7 cellular contexts compared by ENCODE assay signal in the genomic region with DNA sequence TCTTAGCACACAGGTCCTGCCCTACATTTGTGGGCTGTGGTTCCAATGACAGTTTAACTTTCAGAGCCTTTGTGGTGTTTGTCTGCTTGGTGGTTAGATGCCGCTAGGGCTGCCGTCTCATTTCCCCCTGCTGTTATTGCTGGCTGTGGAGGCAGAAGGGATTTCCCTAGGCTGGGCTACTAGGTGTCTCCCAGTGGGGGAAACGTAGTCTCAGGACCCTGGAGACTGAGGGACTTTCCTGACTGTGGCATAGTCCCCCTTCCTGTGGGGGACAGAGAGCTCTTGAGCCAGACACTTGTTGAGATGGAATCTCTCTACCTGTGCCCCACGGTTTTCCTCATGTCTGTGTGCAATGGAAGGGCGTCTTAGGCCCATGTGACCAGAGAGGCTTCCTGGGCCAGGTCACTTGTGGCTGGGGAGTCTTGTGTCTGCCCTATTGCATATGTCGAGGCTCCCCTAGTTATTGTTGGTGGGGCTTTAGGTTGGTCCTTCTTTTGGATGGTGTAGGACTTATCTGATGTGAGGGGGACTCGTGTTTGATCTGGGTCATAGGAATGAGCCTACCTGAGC.
DNase-seq lines count a peak whose midpoint lies in the region; ATAC-seq, FAIRE-seq and TF ChIP-seq lines count a peak whose summit lies in the region.

No MANE protein-coding gene starts in this region.

- POLR2A ChIA-PET in HepG2 (lab: Yijun Ruan, JAX): no interaction called here

- H3K4me3 ChIP-seq in thymus (ENCODE audit: low read length) (no peak overlapping the region), HepG2 (replicated peaks in 1 of 3; ENCODE audit: insufficient read depth in 1 of 3, low read depth in 2 of 3, low read length in 3 of 3) (no peak overlapping the region)

- TF ChIP-seq CTCF in HepG2 (CRISPR knock-in tag; IDR thresholded peaks at IDR 0.05): no peak

- H3K79me2 ChIP-seq in HepG2 (ENCODE audit: insufficient read depth, low read length): no peaks in the 10 kb centered on the region

- CTCF ChIA-PET in HepG2 (lab: Yijun Ruan, JAX; ENCODE audit: low intra/inter-chr PET ratio, low total read pairs): no interaction called here

- ATAC-seq in GM19395 (IDR thresholded peaks at IDR 0.05; ENCODE audit: unreplicated experiment): peak; percentile 99
- peak; percentile 94 for ATAC-seq in HG03139 (IDR thresholded peaks at IDR 0.05; ENCODE audit: unreplicated experiment)
- no peak for ATAC-seq in HepG2

- H3K9ac ChIP-seq in HepG2 (ENCODE audit: insufficient read depth, low read depth, low read length): no peak overlapping the region

- FAIRE-seq in HepG2 (lab: Jason Lieb, UNC): no peak

- WGBS in thymus: 26% methylated on average over 7 of the region's 7 CpGs
- WGBS in HepG2 (ENCODE audit: low lambda C conversion rate): 56% methylated on average over 4 of the region's 7 CpGs

- no peak for TF ChIP-seq POLR2A in HepG2 (IDR thresholded peaks at IDR 0.05; ENCODE audit: insufficient read depth in 1 of 2, low read depth in 2 of 2, low read length in 2 of 2)

- H3K27me3 ChIP-seq in thymus (ENCODE audit: control insufficient read depth, insufficient read depth) (no peaks in the 10 kb centered on the region), HepG2 (ENCODE audit: control insufficient read depth in 1 of 2, insufficient read depth in 2 of 2, low read length in 2 of 2) (no peaks in the 10 kb centered on the region)

- TF ChIP-seq EP300 in HepG2 (IDR thresholded peaks at IDR 0.05; ENCODE audit: low read depth in 2 of 2, low read length in 2 of 2) (no peak), HepG2 (CRISPR knock-in tag; IDR thresholded peaks at IDR 0.05; ENCODE audit: borderline replicate concordance) (no peak)

- H3K36me3 ChIP-seq in thymus (ENCODE audit: control insufficient read depth, insufficient read depth) (no peaks in the 10 kb centered on the region), HepG2 (replicated peaks in 1 of 2; ENCODE audit: control insufficient read depth in 1 of 2, insufficient read depth in 2 of 2, low read length in 2 of 2) (no peaks in the 10 kb centered on the region)

- no peak overlapping the region for H2AFZ ChIP-seq in HepG2 (ENCODE audit: low read length)

- intact Hi-C loops in HepG2 (cut with micrococcal nuclease; ENCODE audit: unreplicated experiment): no loop called here

- H3K9me3 ChIP-seq in thymus (ENCODE audit: control insufficient read depth) (no peaks in the 10 kb centered on the region), HepG2 (ENCODE audit: low read length) (no peaks in the 10 kb centered on the region)

- no TSS peak for BruUV-seq in HepG2 (replicated peaks; lab: Mats Ljungman, UMichigan)

- no peaks in the 10 kb centered on the region for H4K20me1 ChIP-seq in HepG2 (ENCODE audit: insufficient read depth, low read length)

- in situ Hi-C loops in HepG2 (cut with HindIII; ENCODE audit: extremely low pct_ligation_motif_present, low pct_unique_long_range_greater_than_20kb): no loop called here

- TF ChIP-seq RAD21 in HepG2 (CRISPR knock-in tag; IDR thresholded peaks at IDR 0.05): no peak

- H3K4me1 ChIP-seq in thymus (ENCODE audit: control insufficient read depth, insufficient read depth, low read length) (peaks cover 20% of the 10 kb centered on the region), HepG2 (ENCODE audit: insufficient read depth, low read length) (peaks cover 2% of the 10 kb centered on the region)

- H3K4me2 ChIP-seq in HepG2 (ENCODE audit: low read depth, low read length): no peak overlapping the region

- DNase-seq in activated CD4-positive, alpha-beta T cell treated with anti-CD3 and anti-CD28 coated beads for 48 hours: peak; percentile 64
- DNase-seq in iPS-NIHi7 (ENCODE audit: extremely low spot score) (peak; percentile 26), HepG2 (ENCODE audit: low spot score) (no peak), ureter (ENCODE audit: low spot score) (no peak)

- H3K27ac ChIP-seq in thymus (ENCODE audit: low read depth) (peak overlapping the region; percentile 73), HepG2 (ENCODE audit: extremely low read length, insufficient read depth, low read length) (no peak overlapping the region)

TF ChIP-seq in HepG2, 621 proteins besides CTCF, POLR2A, EP300 and RAD21:
- TF ChIP-seq ZNF501 (CRISPR knock-in tag; IDR thresholded peaks at IDR 0.05) (no peak), SRF (IDR thresholded peaks at IDR 0.05; ENCODE audit: low read depth, low read length) (no peak), AGO1 (IDR thresholded peaks at IDR 0.05; ENCODE audit: low read depth, low read length, poor library complexity, severe bottlenecking) (no peak), ZNF577 (CRISPR knock-in tag; IDR thresholded peaks at IDR 0.05; ENCODE audit: borderline replicate concordance, low read depth) (no peak), NR2F6 (IDR thresholded peaks at IDR 0.05) (no peak), NR2F6 (CRISPR knock-in tag; IDR thresholded peaks at IDR 0.05) (no peak), ZNF674 (CRISPR knock-in tag; IDR thresholded peaks at IDR 0.05; ENCODE audit: low read depth) (no peak), ZNF75D (CRISPR knock-in tag; IDR thresholded peaks at IDR 0.05; ENCODE audit: borderline replicate concordance) (no peak), RAD51 (IDR thresholded peaks at IDR 0.05; ENCODE audit: borderline replicate concordance) (no peak)

Comparison
In these comparisons a context has a peak if more than half of its experiments do, and no peak if none do; other contexts are left out.
1. DNase-seq: peak in activated CD4-positive, alpha-beta T cell treated with anti-CD3 and anti-CD28 coated beads for 48 hours (single experiment) and iPS-NIHi7 (single experiment); none in HepG2 (single experiment) and ureter (single experiment).